Comparison of ENCODE assay signal across 10 cellular contexts in genomic region chr20:25299801-25300200, GRCh38. TPM values are rescaled to one million over a fixed set of nuclear protein-coding genes. Genes with fewer than 3 reads are reported as not detected.
A peak's percentile ranks its signal among the peaks of the same experiment; 100 is the strongest.
DNase-seq lines count a peak whose midpoint lies in the region; ATAC-seq and TF ChIP-seq lines count a peak whose summit lies in the region.
"Had no signal": no experiment of that assay in that cellular context is flagged by ENCODE, and none has a peak within 500 bp of the region (broad histone marks: within the 10 kb centered on the region; RNA-seq: fewer than 3 reads in every experiment).

No MANE protein-coding gene starts in this region.

- no peaks in the 10 kb centered on the region for H3K79me2 ChIP-seq in GM23338 (replicated peaks; ENCODE audit: insufficient read depth)

- no peak for DNase-seq in CD14-positive monocyte (ENCODE audit: low spot score)
- no peak for DNase-seq in GM23338 (ENCODE audit: low spot score)
- peak; percentile 17 for DNase-seq in kidney glomerular epithelial cell (lab: John Stamatoyannopoulos, UW)
- no peak for DNase-seq in erythroblast (lab: John Stamatoyannopoulos, UW)
- no peak for DNase-seq in GM03348 (ENCODE audit: low spot score)
- no peak for DNase-seq in Ammon's horn (ENCODE audit: low spot score)
- DNase-seq in NCI-H345 (lab: John Stamatoyannopoulos, UW): no peak
- DNase-seq: dorsolateral prefrontal cortex; stimulated activated naive B cell treated with anti-CD40 and anti-IgM and Interleukin-4, amounts not matched to agents 10 μg/mL and 1 μg/mL and 100 μg/mL, for 72 hours had no signal

- ATAC-seq in GM23338: no peak
- no peak for ATAC-seq in activated T-helper 17 cell treated with anti-CD3 and anti-CD28 coated beads, Interleukin-2, amount 50 U/mL, for 72 hours (replicated peaks)
- ATAC-seq: stimulated activated naive B cell treated with anti-CD40 and anti-IgM and Interleukin-4, amounts not matched to agents 10 μg/mL and 1 μg/mL and 100 μg/mL, for 72 hours had no signal

- no peaks in the 10 kb centered on the region for H3K27me3 Mint-ChIP-seq in CD14-positive monocyte (ENCODE audit: low read depth in 3 of 3)
- peaks cover 20% of the 10 kb centered on the region for H3K27me3 Mint-ChIP-seq in GM23338 (ENCODE audit: insufficient read depth, low read depth, poor library complexity)
- H3K27me3 Mint-ChIP-seq in activated T-helper 17 cell treated with anti-CD3 and anti-CD28 coated beads, Interleukin-2, amount 50 U/mL, for 72 hours: no peaks in the 10 kb centered on the region
- H3K27me3 Mint-ChIP-seq: stimulated activated naive B cell treated with anti-CD40 and anti-IgM and Interleukin-4, amounts not matched to agents 10 μg/mL and 1 μg/mL and 100 μg/mL, for 72 hours had no signal

- intact Hi-C loops in CD14-positive monocyte (cut with micrococcal nuclease): loop anchor here in 1 of 2 donors (10.0 kb wide), 1 partner anchor 95 kb away; the partner anchor contains the start of gene ABHD12

- 0 out of 2 replicates have a peak, but pooled peaks cover under 1% of the 10 kb centered on the region for H4K20me1 ChIP-seq in GM23338 (replicated peaks; ENCODE audit: insufficient read depth)

- peaks cover 44 to 85% of the 10 kb centered on the region in 2 donors for H3K36me3 Mint-ChIP-seq in CD14-positive monocyte
- H3K36me3 Mint-ChIP-seq in GM23338 (ENCODE audit: low read depth): peaks cover 36% of the 10 kb centered on the region
- H3K36me3 Mint-ChIP-seq in activated T-helper 17 cell treated with anti-CD3 and anti-CD28 coated beads, Interleukin-2, amount 50 U/mL, for 72 hours (ENCODE audit: low read depth): no peaks in the 10 kb centered on the region

- peaks cover 11% of the 10 kb centered on the region; the same call in 1 of the 2 replicates for H3F3A ChIP-seq in GM23338 (replicated peaks; ENCODE audit: low read depth)

- H3K4me3 Mint-ChIP-seq in CD14-positive monocyte (no peak overlapping the region), GM23338 (no peak overlapping the region)
- H3K4me3 Mint-ChIP-seq in activated T-helper 17 cell treated with anti-CD3 and anti-CD28 coated beads, Interleukin-2, amount 50 U/mL, for 72 hours: no peak overlapping the region
- H3K4me3 Mint-ChIP-seq: stimulated activated naive B cell treated with anti-CD40 and anti-IgM and Interleukin-4, amounts not matched to agents 10 μg/mL and 1 μg/mL and 100 μg/mL, for 72 hours had no signal

- H3K27ac Mint-ChIP-seq in CD14-positive monocyte (peak overlapping the region in 4 of 7 donors; percentile 7 to 64 (median 48)), GM23338 (peak overlapping the region; percentile 28; the same call in 1 of the 2 replicates)
- peak overlapping the region; percentile 28 for H3K27ac Mint-ChIP-seq in activated T-helper 17 cell treated with anti-CD3 and anti-CD28 coated beads, Interleukin-2, amount 50 U/mL, for 72 hours

- H3K4me2 ChIP-seq in GM23338: no peak overlapping the region

- peaks cover 9% of the 10 kb centered on the region; the same call in 1 of the 2 replicates for H3K36me3 ChIP-seq in GM23338 (ENCODE audit: insufficient read depth)

- TF ChIP-seq CTCF in CD14-positive monocyte (IDR thresholded peaks at IDR 0.05) (no peak), GM23338 (conservative IDR thresholded peaks at IDR 0.05; ENCODE audit: low read depth in 2 of 2) (no peak)

- H3K9me2 ChIP-seq in GM23338 (ENCODE audit: insufficient read depth): no peaks in the 10 kb centered on the region

- H3K27me3 ChIP-seq in GM23338 (ENCODE audit: insufficient read depth): no peaks in the 10 kb centered on the region
- H3K27me3 ChIP-seq: dorsolateral prefrontal cortex had no signal

- H3K4me1 ChIP-seq in GM23338 (ENCODE audit: insufficient read depth): peaks cover 6% of the 10 kb centered on the region; the same call in 1 of the 2 replicates

- H3K4me1 Mint-ChIP-seq in CD14-positive monocyte (no peaks in the 10 kb centered on the region), GM23338 (peaks cover 24% of the 10 kb centered on the region)
- no peaks in the 10 kb centered on the region for H3K4me1 Mint-ChIP-seq in activated T-helper 17 cell treated with anti-CD3 and anti-CD28 coated beads, Interleukin-2, amount 50 U/mL, for 72 hours

- H3K9me3 Mint-ChIP-seq in CD14-positive monocyte: no peaks in the 10 kb centered on the region
- no peaks in the 10 kb centered on the region; the same call in 2 of the 3 replicates for H3K9me3 Mint-ChIP-seq in GM23338
- H3K9me3 Mint-ChIP-seq in activated T-helper 17 cell treated with anti-CD3 and anti-CD28 coated beads, Interleukin-2, amount 50 U/mL, for 72 hours: no peaks in the 10 kb centered on the region
- H3K9me3 Mint-ChIP-seq: stimulated activated naive B cell treated with anti-CD40 and anti-IgM and Interleukin-4, amounts not matched to agents 10 μg/mL and 1 μg/mL and 100 μg/mL, for 72 hours had no signal

- no peak overlapping the region for H3K4me3 ChIP-seq in GM23338
- H3K4me3 ChIP-seq: dorsolateral prefrontal cortex had no signal

- TF ChIP-seq POLR2A in erythroblast (IDR thresholded peaks at IDR 0.05; ENCODE audit: low read length): no peak

- no peak overlapping the region for H3K27ac ChIP-seq in GM23338 (ENCODE audit: low read depth)

- H2AFZ ChIP-seq in GM23338: no peak overlapping the region

TF ChIP-seq in GM23338, 12 proteins besides CTCF, POLR2A, EP300 and RAD21 (continues in another document):
- TF ChIP-seq ETS1 (IDR thresholded peaks at IDR 0.05) (no peak), POLR2AphosphoS5 (IDR thresholded peaks at IDR 0.05; ENCODE audit: low read depth) (no peak), JUNB (IDR thresholded peaks at IDR 0.05; ENCODE audit: unreplicated experiment) (no peak), REST (IDR thresholded peaks at IDR 0.05; ENCODE audit: unreplicated experiment) (no peak), EZH2 (IDR thresholded peaks at IDR 0.05; ENCODE audit: low read depth, unreplicated experiment) (no peak), CREB1 (CRISPR knock-in tag; IDR thresholded peaks at IDR 0.05; ENCODE audit: low read depth) (no peak), NANOG (IDR thresholded peaks at IDR 0.05; ENCODE audit: borderline replicate concordance) (no peak), ZNF114 (CRISPR knock-in tag; IDR thresholded peaks at IDR 0.05) (no peak), ZNF331 (CRISPR knock-in tag; IDR thresholded peaks at IDR 0.05; ENCODE audit: low read depth) (no peak), EZH2phosphoT487 (IDR thresholded peaks at IDR 0.05; ENCODE audit: unreplicated experiment) (no peak)

RNA-seq across cellular contexts. Expression of gene PYGB, which starts 51.9 kb away (rescaled TPM):
- polyA plus RNA-seq in CD14-positive monocyte (10 to 100 TPM; 26.7 to 33.2 TPM), GM23338 (2016; fragmentation: Nextera tagmentation; extraction: Ambion mirVana) (15.6 and 15.9 TPM in 2 replicates)
- total RNA-seq in GM23338 (2014; rRNA removed; shearing (Covaris generic)): 61.9 and 64.0 TPM in 2 replicates
- total RNA-seq in activated T-helper 17 cell treated with anti-CD3 and anti-CD28 coated beads, Interleukin-2, amount 50 U/mL, for 72 hours: 10 to 100 TPM; 15.4 to 27.0 TPM
